17 cellular contexts compared by ENCODE assay signal in genomic region chr22:37850801-37851200, GRCh38. TPM values are rescaled to one million over a fixed set of nuclear protein-coding genes. Genes with fewer than 3 reads are reported as not detected.
DNase-seq lines count a peak whose midpoint lies in the region; ATAC-seq, FAIRE-seq and TF ChIP-seq lines count a peak whose summit lies in the region.
"Had no signal": no experiment of that assay in that cellular context is flagged by ENCODE, and none has a peak within 500 bp of the region (broad histone marks: within the 10 kb centered on the region; RNA-seq: fewer than 3 reads in every experiment).

No MANE protein-coding gene starts in this region.

- peak overlapping the region; percentile 94; the same call in 1 of the 2 replicates for H3K9ac ChIP-seq in HepG2 (ENCODE audit: insufficient read depth, low read depth, low read length)

- H3K36me3 Mint-ChIP-seq in T-cell: peaks cover 41% of the 10 kb centered on the region

- DNase-seq in HepG2 (ENCODE audit: low spot score) (no peak), right lobe of liver (no peak), T-cell (no peak), hepatocyte (ENCODE audit: low spot score) (no peak), GOT3 (lab: John Stamatoyannopoulos, UW) (no peak), dorsolateral prefrontal cortex (no peak), pons (ENCODE audit: low spot score) (no peak)
- DNase-seq: activated effector memory CD4-positive, alpha-beta T cell treated with anti-CD3 and anti-CD28 coated beads, Interleukin-2, amount 50 U/mL, for 16 hours; GF-D8; left ventricle myocardium superior; NCI-H2029 treated with DMSO at 0.1 percent for 48 hours; OCI-M1 had no signal

- H3K9me3 ChIP-seq in HepG2 (ENCODE audit: low read length) (no peaks in the 10 kb centered on the region), right lobe of liver (no peaks in the 10 kb centered on the region), hepatocyte (ENCODE audit: low read depth) (no peaks in the 10 kb centered on the region)
- H3K9me3 ChIP-seq: thoracic aorta had no signal

- H3K4me1 Mint-ChIP-seq in T-cell: peaks cover 61 to 63% (median 61%) of the 10 kb centered on the region in 3 donors

- intact Hi-C loops in HepG2 (cut with micrococcal nuclease; ENCODE audit: unreplicated experiment) (no loop called here), right lobe of liver (cut with DNase I) (no loop called here), dorsolateral prefrontal cortex (cut with DNase I) (loop anchor here in 1 of 2 donors (5.0 kb wide), 1 partner anchor 44 kb away; the partner anchor contains the start of gene GCAT)

- CTCF ChIA-PET in HepG2 (lab: Yijun Ruan, JAX; ENCODE audit: low intra/inter-chr PET ratio, low total read pairs): no interaction called here
- CTCF ChIA-PET in T-cell (lab: Charles Lee): no interaction called here

- H3K4me3 Mint-ChIP-seq in T-cell: peak overlapping the region; percentile 86 to 99 (median 98)

- H3K27me3 ChIP-seq in HepG2 (ENCODE audit: control insufficient read depth in 1 of 2, insufficient read depth in 2 of 2, low read length in 2 of 2) (no peaks in the 10 kb centered on the region; a peak in 2 of 5 replicates), right lobe of liver (no peaks in the 10 kb centered on the region), hepatocyte (no peaks in the 10 kb centered on the region), dorsolateral prefrontal cortex (no peaks in the 10 kb centered on the region)

- H3K27ac ChIP-seq in HepG2 (ENCODE audit: extremely low read length, insufficient read depth, low read length) (no peak overlapping the region), right lobe of liver (no peak overlapping the region), hepatocyte (no peak overlapping the region), dorsolateral prefrontal cortex (no peak overlapping the region)
- H3K27ac ChIP-seq: thoracic aorta had no signal

- in situ Hi-C loops in HepG2 (cut with HindIII; ENCODE audit: extremely low pct_ligation_motif_present, low pct_unique_long_range_greater_than_20kb): no loop called here

- H3K36me3 ChIP-seq in HepG2 (replicated peaks in 1 of 2; ENCODE audit: control insufficient read depth in 1 of 2, insufficient read depth in 2 of 2, low read length in 2 of 2) (peaks cover 15 to 49% of the 10 kb centered on the region in 2 experiments), right lobe of liver (peaks cover 0 to 32% (median 14%) of the 10 kb centered on the region in 4 donors), hepatocyte (replicated peaks; ENCODE audit: insufficient read depth, low read depth) (peaks cover 3% of the 10 kb centered on the region)

- peak overlapping the region in 1 of 3 experiments; percentile 82; a peak in 1 of 6 replicates for H3K4me3 ChIP-seq in HepG2 (replicated peaks in 1 of 3; ENCODE audit: insufficient read depth in 1 of 3, low read depth in 2 of 3, low read length in 3 of 3)
- no peak overlapping the region for H3K4me3 ChIP-seq in right lobe of liver
- H3K4me3 ChIP-seq in hepatocyte: no peak overlapping the region
- peak overlapping the region in 5 of 59 donors; percentile 76 to 99 (median 83) for H3K4me3 ChIP-seq in dorsolateral prefrontal cortex

- no peak for ATAC-seq in HepG2
- ATAC-seq in right lobe of liver: no peak
- no peak for ATAC-seq in T-cell (replicated peaks in 1 of 4)
- ATAC-seq in GM19397 (IDR thresholded peaks at IDR 0.05; ENCODE audit: unreplicated experiment): no peak
- ATAC-seq: left ventricle myocardium superior had no signal

- TF ChIP-seq EP300 in HepG2 (IDR thresholded peaks at IDR 0.05; ENCODE audit: low read depth in 2 of 2, low read length in 2 of 2): no peak
- no peak for TF ChIP-seq EP300 in HepG2 (CRISPR knock-in tag; IDR thresholded peaks at IDR 0.05; ENCODE audit: borderline replicate concordance)

- POLR2A ChIA-PET in HepG2 (lab: Yijun Ruan, JAX) (interaction anchor here (0.8 to 3.8 kb wide), 2 partner anchors 13 to 32 kb away, joined by 3 to 14 read pairs; no protein-coding TSS in a partner anchor), T-cell (lab: Charles Lee) (no interaction called here)

- H3K4me2 ChIP-seq in HepG2 (ENCODE audit: low read depth, low read length) (peak overlapping the region; percentile 79), hepatocyte (peak overlapping the region; percentile 96)

- H3K27ac Mint-ChIP-seq in T-cell: peak overlapping the region in 1 of 2 donors; percentile 28

- WGBS in HepG2 (ENCODE audit: low lambda C conversion rate): 93% methylated on average over 4 of the region's 4 CpGs
- 78% methylated on average over 4 of the region's 4 CpGs for WGBS in right lobe of liver (ENCODE audit: insufficient coverage, low coverage, low lambda C conversion rate, missing lambda C conversion rate)
- 89% methylated on average over 4 of the region's 4 CpGs for WGBS in hepatocyte (ENCODE audit: low lambda C conversion rate, missing lambda C conversion rate)

- H3K4me1 ChIP-seq in HepG2 (ENCODE audit: insufficient read depth, low read length): peaks cover 39% of the 10 kb centered on the region
- peaks cover 0 to 43% (median 12%) of the 10 kb centered on the region in 4 donors for H3K4me1 ChIP-seq in right lobe of liver
- H3K4me1 ChIP-seq in hepatocyte (ENCODE audit: insufficient read depth): peaks cover 16% of the 10 kb centered on the region

- H3K27me3 Mint-ChIP-seq in T-cell: no peaks in the 10 kb centered on the region

- H3K79me2 ChIP-seq in HepG2 (ENCODE audit: insufficient read depth, low read length) (peaks cover 63% of the 10 kb centered on the region), hepatocyte (peaks cover 69% of the 10 kb centered on the region)

- TF ChIP-seq POLR2A in HepG2 (IDR thresholded peaks at IDR 0.05; ENCODE audit: insufficient read depth in 1 of 2, low read depth in 2 of 2, low read length in 2 of 2): no peak
- no peak for TF ChIP-seq POLR2A in right lobe of liver (IDR thresholded peaks at IDR 0.05)

- no TSS peak for BruUV-seq in HepG2 (replicated peaks; lab: Mats Ljungman, UMichigan)

- TF ChIP-seq RAD21 in HepG2 (CRISPR knock-in tag; IDR thresholded peaks at IDR 0.05): no peak

- H3K9me2 ChIP-seq in hepatocyte (replicated peaks; ENCODE audit: insufficient read depth): no peaks in the 10 kb centered on the region

- H2AFZ ChIP-seq in HepG2 (ENCODE audit: low read length) (no peak overlapping the region), hepatocyte (no peak overlapping the region)

- H4K20me1 ChIP-seq in HepG2 (ENCODE audit: insufficient read depth, low read length): no peaks in the 10 kb centered on the region
- no peaks in the 10 kb centered on the region for H4K20me1 ChIP-seq in hepatocyte (ENCODE audit: insufficient read depth, poor library complexity, severe bottlenecking)

- FAIRE-seq in HepG2 (lab: Jason Lieb, UNC): no peak
- FAIRE-seq: TTC549 had no signal

- no peak for TF ChIP-seq CTCF in HepG2 (CRISPR knock-in tag; IDR thresholded peaks at IDR 0.05)
- no peak for TF ChIP-seq CTCF in right lobe of liver (IDR thresholded peaks at IDR 0.05)
- no peak for TF ChIP-seq CTCF in hepatocyte (IDR thresholded peaks at IDR 0.05; ENCODE audit: poor library complexity)
- no peak for TF ChIP-seq CTCF in dorsolateral prefrontal cortex (IDR thresholded peaks at IDR 0.05 in 54 of 56, conservative IDR thresholded peaks at IDR 0.05 in 2 of 56; ENCODE audit: low read depth in 1 of 56, partially characterized antibody in 56 of 56)

- H3K9me3 Mint-ChIP-seq in T-cell: no peaks in the 10 kb centered on the region

RNA-seq across cellular contexts. Expression of gene EIF3L, which starts 1.6 kb away (rescaled TPM):
- 514 and 695 TPM in 2 replicates for total RNA-seq in HepG2 (2016; rRNA removed; fragmentation: Illumina TruSeq; extraction: Trizol)
- 243 and 303 TPM in 2 replicates for total RNA-seq in HepG2 (2016; cell fraction: cytosol; rRNA removed; fragmentation: Illumina TruSeq; extraction: Trizol; ENCODE audit: low read depth)
- total RNA-seq in HepG2 (2016; cell fraction: insoluble cytoplasmic fraction; rRNA removed; fragmentation: Illumina TruSeq; extraction: Trizol): 490 and 695 TPM in 2 replicates
- 762 and 870 TPM in 2 replicates for total RNA-seq in HepG2 (2016; cell fraction: membrane; rRNA removed; fragmentation: Illumina TruSeq; extraction: Trizol)
- 260 and 289 TPM in 2 replicates for total RNA-seq in HepG2 (2016; cell fraction: nucleus; rRNA removed; fragmentation: Illumina TruSeq; extraction: Trizol)
- polyA plus RNA-seq in HepG2 (2011; rRNA removed): 731 and 793 TPM in 2 replicates
- 709 and 837 TPM in 2 replicates for polyA plus RNA-seq in HepG2 (2011; cell fraction: cytosol; rRNA removed)
- polyA plus RNA-seq in HepG2 (2011; cell fraction: nucleus; rRNA removed): 198 TPM in 2 replicates
- polyA plus RNA-seq in HepG2 (2012): 793 and 993 TPM in 2 replicates
- polyA plus RNA-seq in HepG2 (2016; cell fraction: cytosol; fragmentation: Illumina TruSeq; extraction: Trizol; ENCODE audit: low read depth): 256 and 328 TPM in 2 replicates
- polyA plus RNA-seq in HepG2 (2016; cell fraction: insoluble cytoplasmic fraction; fragmentation: Illumina TruSeq; extraction: Trizol; ENCODE audit: low read depth): 558 and 645 TPM in 2 replicates
- polyA plus RNA-seq in HepG2 (2016; cell fraction: membrane; fragmentation: Illumina TruSeq; extraction: Trizol; ENCODE audit: low read depth): 640 and 832 TPM in 2 replicates
- 328 and 345 TPM in 2 replicates for polyA plus RNA-seq in HepG2 (2016; cell fraction: nucleus; fragmentation: Illumina TruSeq; extraction: Trizol; ENCODE audit: insufficient read depth, low read depth)
- 689 and 781 TPM in 2 replicates for polyA minus RNA-seq in HepG2 (2011; rRNA and poly(A)+ RNA removed; ENCODE audit: low replicate concordance)
- polyA minus RNA-seq in HepG2 (2011; cell fraction: cytosol; rRNA and poly(A)+ RNA removed): 221 and 268 TPM in 2 replicates
- polyA minus RNA-seq in HepG2 (2011; cell fraction: nucleus; rRNA and poly(A)+ RNA removed): 133 and 175 TPM in 2 replicates
- 100 to 1,000 TPM; 117 to 200 (median 164) TPM for total RNA-seq in right lobe of liver
- total RNA-seq in T-cell: 100 to 1,000 TPM; 428 to 516 (median 483) TPM
- 365 and 421 TPM in 2 replicates for total RNA-seq in hepatocyte
- polyA plus RNA-seq in hepatocyte: 172 and 199 TPM in 2 replicates
- total RNA-seq in dorsolateral prefrontal cortex: 100 to 1,000 TPM; 134 to 326 (median 235) TPM

RNA-seq across cellular contexts. Expression of gene ANKRD54, which starts 6.7 kb away (rescaled TPM):
- total RNA-seq in HepG2 (2016; rRNA removed; fragmentation: Illumina TruSeq; extraction: Trizol) (31.9 and 33.6 TPM in 2 replicates), right lobe of liver (10 to 100 TPM in 2 of 6 experiments, 1 to 10 TPM in 4; 7.3 to 20.7 (median 9.7) TPM), T-cell (10 to 100 TPM; 19.9 to 29.7 (median 25.9) TPM), hepatocyte (28.5 and 30.4 TPM in 2 replicates), dorsolateral prefrontal cortex (10 to 100 TPM; 19.3 to 37.9 (median 27.8) TPM)
- total RNA-seq in HepG2 (2016; cell fraction: cytosol; rRNA removed; fragmentation: Illumina TruSeq; extraction: Trizol; ENCODE audit: low read depth): 14.6 and 15.2 TPM in 2 replicates
- total RNA-seq in HepG2 (2016; cell fraction: insoluble cytoplasmic fraction; rRNA removed; fragmentation: Illumina TruSeq; extraction: Trizol): 27.3 and 32.7 TPM in 2 replicates
- total RNA-seq in HepG2 (2016; cell fraction: membrane; rRNA removed; fragmentation: Illumina TruSeq; extraction: Trizol): 29.4 and 34.6 TPM in 2 replicates
- total RNA-seq in HepG2 (2016; cell fraction: nucleus; rRNA removed; fragmentation: Illumina TruSeq; extraction: Trizol): 20.7 and 24.5 TPM in 2 replicates
- polyA plus RNA-seq in HepG2 (2011; rRNA removed) (28.5 and 33.1 TPM in 2 replicates), hepatocyte (29.9 and 33.2 TPM in 2 replicates)
- 17.8 and 30.6 TPM in 2 replicates for polyA plus RNA-seq in HepG2 (2011; cell fraction: cytosol; rRNA removed)
- polyA plus RNA-seq in HepG2 (2011; cell fraction: nucleus; rRNA removed): 64.2 and 84.7 TPM in 2 replicates
- polyA plus RNA-seq in HepG2 (2012): 14.5 and 14.8 TPM in 2 replicates
- 12.7 and 16.5 TPM in 2 replicates for polyA plus RNA-seq in HepG2 (2016; cell fraction: cytosol; fragmentation: Illumina TruSeq; extraction: Trizol; ENCODE audit: low read depth)
- 32.6 and 37.8 TPM in 2 replicates for polyA plus RNA-seq in HepG2 (2016; cell fraction: insoluble cytoplasmic fraction; fragmentation: Illumina TruSeq; extraction: Trizol; ENCODE audit: low read depth)
- 25.4 and 26.8 TPM in 2 replicates for polyA plus RNA-seq in HepG2 (2016; cell fraction: membrane; fragmentation: Illumina TruSeq; extraction: Trizol; ENCODE audit: low read depth)
- 46.2 and 51.6 TPM in 2 replicates for polyA plus RNA-seq in HepG2 (2016; cell fraction: nucleus; fragmentation: Illumina TruSeq; extraction: Trizol; ENCODE audit: insufficient read depth, low read depth)
- 44.8 and 54.2 TPM in 2 replicates for polyA minus RNA-seq in HepG2 (2011; rRNA and poly(A)+ RNA removed; ENCODE audit: low replicate concordance)
- polyA minus RNA-seq in HepG2 (2011; cell fraction: cytosol; rRNA and poly(A)+ RNA removed): 12.0 and 15.7 TPM in 2 replicates
- 13.5 and 14.0 TPM in 2 replicates for polyA minus RNA-seq in HepG2 (2011; cell fraction: nucleus; rRNA and poly(A)+ RNA removed)

RNA-seq across cellular contexts. Expression of gene GALR3, which starts 27.6 kb away (rescaled TPM):
- total RNA-seq in HepG2 (2016; rRNA removed; fragmentation: Illumina TruSeq; extraction: Trizol) (not detected in 2 replicates), right lobe of liver (under 1 TPM in 2 of 6 experiments, not detected in 4; 0.29 to 0.83 TPM), T-cell (not detected), hepatocyte (not detected in 2 replicates), dorsolateral prefrontal cortex (1 to 10 TPM in 16 of 120 experiments, under 1 TPM in 35, not detected in 69; 0.41 to 2.6 (median 0.69) TPM)
- not detected in 2 replicates for total RNA-seq in HepG2 (2016; cell fraction: cytosol; rRNA removed; fragmentation: Illumina TruSeq; extraction: Trizol; ENCODE audit: low read depth)
- total RNA-seq in HepG2 (2016; cell fraction: insoluble cytoplasmic fraction; rRNA removed; fragmentation: Illumina TruSeq; extraction: Trizol): 0.15 TPM in 1 of 2 replicates, not detected in the other
- total RNA-seq in HepG2 (2016; cell fraction: membrane; rRNA removed; fragmentation: Illumina TruSeq; extraction: Trizol): not detected in 2 replicates
- total RNA-seq in HepG2 (2016; cell fraction: nucleus; rRNA removed; fragmentation: Illumina TruSeq; extraction: Trizol): not detected in 2 replicates
- polyA plus RNA-seq in HepG2 (2011; rRNA removed) (0.05 and 0.13 TPM in 2 replicates), hepatocyte (0.29 TPM in 1 of 2 replicates, not detected in the other)
- 0.06 and 0.12 TPM in 2 replicates for polyA plus RNA-seq in HepG2 (2011; cell fraction: cytosol; rRNA removed)
- polyA plus RNA-seq in HepG2 (2011; cell fraction: nucleus; rRNA removed): 1.1 and 1.7 TPM in 2 replicates
- not detected in 2 replicates for polyA plus RNA-seq in HepG2 (2012)
- polyA plus RNA-seq in HepG2 (2016; cell fraction: cytosol; fragmentation: Illumina TruSeq; extraction: Trizol; ENCODE audit: low read depth): 0.11 TPM in 1 of 2 replicates, not detected in the other
- not detected in 2 replicates for polyA plus RNA-seq in HepG2 (2016; cell fraction: insoluble cytoplasmic fraction; fragmentation: Illumina TruSeq; extraction: Trizol; ENCODE audit: low read depth)
- not detected in 2 replicates for polyA plus RNA-seq in HepG2 (2016; cell fraction: membrane; fragmentation: Illumina TruSeq; extraction: Trizol; ENCODE audit: low read depth)
- not detected in 2 replicates for polyA plus RNA-seq in HepG2 (2016; cell fraction: nucleus; fragmentation: Illumina TruSeq; extraction: Trizol; ENCODE audit: insufficient read depth, low read depth)
- 1.8 TPM in 1 of 2 replicates, not detected in the other for polyA minus RNA-seq in HepG2 (2011; rRNA and poly(A)+ RNA removed; ENCODE audit: low replicate concordance)
- not detected in 2 replicates for polyA minus RNA-seq in HepG2 (2011; cell fraction: cytosol; rRNA and poly(A)+ RNA removed)
- 0.77 TPM in 1 of 2 replicates, not detected in the other for polyA minus RNA-seq in HepG2 (2011; cell fraction: nucleus; rRNA and poly(A)+ RNA removed)
- total RNA-seq: dermis microvascular lymphatic vessel endothelial cell, glomerular endothelial cell, left ventricle myocardium superior, thoracic aorta had no signal

RNA-seq across cellular contexts. Expression of gene GCAT, which starts 43.1 kb away (rescaled TPM):
- 50.3 and 56.8 TPM in 2 replicates for total RNA-seq in HepG2 (2016; rRNA removed; fragmentation: Illumina TruSeq; extraction: Trizol)
- total RNA-seq in HepG2 (2016; cell fraction: cytosol; rRNA removed; fragmentation: Illumina TruSeq; extraction: Trizol; ENCODE audit: low read depth): 23.1 and 31.8 TPM in 2 replicates
- 52.6 and 58.0 TPM in 2 replicates for total RNA-seq in HepG2 (2016; cell fraction: insoluble cytoplasmic fraction; rRNA removed; fragmentation: Illumina TruSeq; extraction: Trizol)
- 32.9 and 38.6 TPM in 2 replicates for total RNA-seq in HepG2 (2016; cell fraction: membrane; rRNA removed; fragmentation: Illumina TruSeq; extraction: Trizol)
- 22.7 and 25.7 TPM in 2 replicates for total RNA-seq in HepG2 (2016; cell fraction: nucleus; rRNA removed; fragmentation: Illumina TruSeq; extraction: Trizol)
- polyA plus RNA-seq in HepG2 (2011; rRNA removed): 24.6 and 28.0 TPM in 2 replicates
- polyA plus RNA-seq in HepG2 (2011; cell fraction: cytosol; rRNA removed): 15.8 and 37.3 TPM in 2 replicates
- 35.2 and 54.6 TPM in 2 replicates for polyA plus RNA-seq in HepG2 (2011; cell fraction: nucleus; rRNA removed)
- 10.3 and 20.4 TPM in 2 replicates for polyA plus RNA-seq in HepG2 (2012)
- polyA plus RNA-seq in HepG2 (2016; cell fraction: cytosol; fragmentation: Illumina TruSeq; extraction: Trizol; ENCODE audit: low read depth): 22.8 and 31.3 TPM in 2 replicates
- polyA plus RNA-seq in HepG2 (2016; cell fraction: insoluble cytoplasmic fraction; fragmentation: Illumina TruSeq; extraction: Trizol; ENCODE audit: low read depth): 55.4 and 57.3 TPM in 2 replicates
- 28.0 and 32.8 TPM in 2 replicates for polyA plus RNA-seq in HepG2 (2016; cell fraction: membrane; fragmentation: Illumina TruSeq; extraction: Trizol; ENCODE audit: low read depth)
- 37.4 and 40.9 TPM in 2 replicates for polyA plus RNA-seq in HepG2 (2016; cell fraction: nucleus; fragmentation: Illumina TruSeq; extraction: Trizol; ENCODE audit: insufficient read depth, low read depth)
- polyA minus RNA-seq in HepG2 (2011; rRNA and poly(A)+ RNA removed; ENCODE audit: low replicate concordance): 8.3 and 44.9 TPM in 2 replicates
- polyA minus RNA-seq in HepG2 (2011; cell fraction: cytosol; rRNA and poly(A)+ RNA removed): 21.9 and 27.6 TPM in 2 replicates
- polyA minus RNA-seq in HepG2 (2011; cell fraction: nucleus; rRNA and poly(A)+ RNA removed): 18.2 TPM in 2 replicates
- 10 to 100 TPM; 21.9 to 43.0 (median 29.8) TPM for total RNA-seq in right lobe of liver
- 1 to 10 TPM; 1.2 to 3.5 (median 2.3) TPM for total RNA-seq in T-cell
- total RNA-seq in hepatocyte: 20.2 and 20.4 TPM in 2 replicates
- polyA plus RNA-seq in hepatocyte: 31.5 and 40.0 TPM in 2 replicates
- 10 to 100 TPM; 19.4 to 39.6 (median 27.9) TPM for total RNA-seq in dorsolateral prefrontal cortex

RNA-seq across cellular contexts. Expression of gene MICALL1, which starts 55.3 kb away (rescaled TPM):
- total RNA-seq in HepG2 (2016; rRNA removed; fragmentation: Illumina TruSeq; extraction: Trizol): 10.2 and 10.6 TPM in 2 replicates
- total RNA-seq in HepG2 (2016; cell fraction: cytosol; rRNA removed; fragmentation: Illumina TruSeq; extraction: Trizol; ENCODE audit: low read depth): 3.4 and 3.8 TPM in 2 replicates
- 9.0 and 10.7 TPM in 2 replicates for total RNA-seq in HepG2 (2016; cell fraction: insoluble cytoplasmic fraction; rRNA removed; fragmentation: Illumina TruSeq; extraction: Trizol)
- 13.1 and 14.5 TPM in 2 replicates for total RNA-seq in HepG2 (2016; cell fraction: membrane; rRNA removed; fragmentation: Illumina TruSeq; extraction: Trizol)
- 7.8 and 8.7 TPM in 2 replicates for total RNA-seq in HepG2 (2016; cell fraction: nucleus; rRNA removed; fragmentation: Illumina TruSeq; extraction: Trizol)
- polyA plus RNA-seq in HepG2 (2011; rRNA removed): 7.6 and 10.2 TPM in 2 replicates
- polyA plus RNA-seq in HepG2 (2011; cell fraction: cytosol; rRNA removed): 6.7 and 7.5 TPM in 2 replicates
- 20.3 and 21.4 TPM in 2 replicates for polyA plus RNA-seq in HepG2 (2011; cell fraction: nucleus; rRNA removed)
- 6.6 and 10.9 TPM in 2 replicates for polyA plus RNA-seq in HepG2 (2012)
- polyA plus RNA-seq in HepG2 (2016; cell fraction: cytosol; fragmentation: Illumina TruSeq; extraction: Trizol; ENCODE audit: low read depth): 4.2 and 4.5 TPM in 2 replicates
- polyA plus RNA-seq in HepG2 (2016; cell fraction: insoluble cytoplasmic fraction; fragmentation: Illumina TruSeq; extraction: Trizol; ENCODE audit: low read depth): 11.5 and 15.1 TPM in 2 replicates
- 12.2 and 15.3 TPM in 2 replicates for polyA plus RNA-seq in HepG2 (2016; cell fraction: membrane; fragmentation: Illumina TruSeq; extraction: Trizol; ENCODE audit: low read depth)
- 14.0 and 21.3 TPM in 2 replicates for polyA plus RNA-seq in HepG2 (2016; cell fraction: nucleus; fragmentation: Illumina TruSeq; extraction: Trizol; ENCODE audit: insufficient read depth, low read depth)
- polyA minus RNA-seq in HepG2 (2011; rRNA and poly(A)+ RNA removed; ENCODE audit: low replicate concordance): 20.1 and 35.6 TPM in 2 replicates
- 11.8 and 17.0 TPM in 2 replicates for polyA minus RNA-seq in HepG2 (2011; cell fraction: cytosol; rRNA and poly(A)+ RNA removed)
- 8.9 and 10.7 TPM in 2 replicates for polyA minus RNA-seq in HepG2 (2011; cell fraction: nucleus; rRNA and poly(A)+ RNA removed)
- total RNA-seq in right lobe of liver: 10 to 100 TPM in 3 of 6 experiments, 1 to 10 TPM in 3; 6.5 to 19.0 (median 10.3) TPM
- 10 to 100 TPM; 23.6 to 39.0 (median 34.3) TPM for total RNA-seq in T-cell
- 20.3 and 26.1 TPM in 2 replicates for total RNA-seq in hepatocyte
- polyA plus RNA-seq in hepatocyte: 11.7 and 15.0 TPM in 2 replicates
- 10 to 100 TPM in 117 of 120 experiments, 1 to 10 TPM in 3; 7.5 to 65.7 (median 19.8) TPM for total RNA-seq in dorsolateral prefrontal cortex
